18 cellular contexts compared by ENCODE assay signal in the genomic region with DNA sequence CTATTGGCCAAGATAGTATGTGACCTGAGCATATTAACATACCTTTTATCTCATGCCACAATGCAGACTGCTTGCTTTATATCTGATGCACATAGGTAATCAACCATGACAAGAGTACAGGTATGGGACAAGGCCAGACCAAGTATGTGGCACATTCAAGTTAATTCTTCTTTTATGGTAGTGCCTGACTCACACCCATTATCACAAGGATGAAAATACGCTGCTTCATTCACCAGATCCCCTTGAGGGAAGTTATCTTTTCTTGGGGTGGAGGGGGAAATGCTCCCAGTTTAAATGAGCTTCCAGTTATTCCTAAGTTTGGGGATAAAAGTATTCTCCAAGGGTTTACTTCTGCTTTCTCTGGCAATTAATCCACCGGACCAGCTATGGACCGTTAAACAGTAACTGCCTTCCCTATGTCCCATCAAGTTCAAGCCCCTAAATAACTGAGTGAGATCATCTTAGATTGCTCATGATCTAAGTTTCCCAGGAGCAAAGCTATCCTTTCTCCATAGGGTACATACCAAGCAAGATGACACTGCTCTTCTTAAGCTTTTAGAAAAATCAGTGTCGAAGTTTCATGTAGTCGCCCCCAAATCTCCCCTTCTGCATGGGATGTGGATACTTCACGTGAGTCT. TPM values are rescaled to one million over a fixed set of nuclear protein-coding genes. Genes with fewer than 3 reads are reported as not detected.
DNase-seq lines count a peak whose midpoint lies in the region; ATAC-seq, FAIRE-seq and TF ChIP-seq lines count a peak whose summit lies in the region.
"Had no signal": no experiment of that assay in that cellular context is flagged by ENCODE, and none has a peak within 500 bp of the region (broad histone marks: within the 10 kb centered on the region; RNA-seq: fewer than 3 reads in every experiment).

No MANE protein-coding gene starts in this region.

- H3K9me3 ChIP-seq in esophagus squamous epithelium, result no peaks in the 10 kb centered on the region
- H3K9me3 ChIP-seq: MG63 had no signal

- peak; percentile 90 for FAIRE-seq in RCC 7860 (lab: Jason Lieb, UNC)

- WGBS in esophagus squamous epithelium, 2 donors, result 54 to 74% methylated on average over 6 of the region's 6 CpGs

- H3K4me1 ChIP-seq in esophagus squamous epithelium, result peaks cover 11 to 51% (median 13%) of the 10 kb centered on the region in 3 donors

- ATAC-seq in HG02642 (IDR thresholded peaks at IDR 0.05; ENCODE audit: poor library complexity, unreplicated experiment), result no peak
- ATAC-seq: GM23338, Panc1, T-cell had no signal

- DNase-seq in AG09309 (ENCODE audit: low read depth) (no peak), RCC 7860 (ENCODE audit: low spot score) (peak; percentile 75), esophagus squamous epithelium (lab: John Stamatoyannopoulos, UW) (no peak), retinal pigment epithelial cell (ENCODE audit: low read depth) (no peak)
- DNase-seq in activated T-cell treated with anti-CD3 and anti-CD28 coated beads, Interleukin-2, amount 50 U/mL, for 1 hour, result no peak
- no peak for DNase-seq in stimulated activated naive CD4-positive, alpha-beta T cell (lab: John Stamatoyannopoulos, UW)
- no peak for DNase-seq in activated CD8-positive, alpha-beta memory T cell treated with anti-CD3 and anti-CD28 coated beads, Interleukin-2, amount 50 U/mL, for 4 hours
- DNase-seq: activated CD4-positive, CD25-positive, alpha-beta regulatory T cell treated with anti-CD3 and anti-CD28 coated beads, Interleukin-2, amount 50 U/mL, for 72 hours; activated naive CD4-positive, alpha-beta T cell treated with anti-CD3 and anti-CD28 coated beads, Interleukin-2, amount 10 ng/mL, durations not matched to agents 7 days and 5 days; central memory CD4-positive, alpha-beta T cell; MG63; naive B cell; NCI-H2029 treated with DMSO at 0.1 percent for 48 hours; T-cell had no signal

- H3K4me3 ChIP-seq in AG09309 (ENCODE audit: control insufficient read depth, low read depth, low read length), result peak overlapping the region; percentile 63
- no peak overlapping the region for H3K4me3 ChIP-seq in esophagus squamous epithelium
- peak overlapping the region; percentile 86 for H3K4me3 ChIP-seq in retinal pigment epithelial cell (ENCODE audit: low read length)
- H3K4me3 ChIP-seq: GM23338 had no signal

- H3K27me3 ChIP-seq in esophagus squamous epithelium, result peaks cover 0 to 25% (median 0%) of the 10 kb centered on the region in 4 donors
- H3K27me3 ChIP-seq: MG63 had no signal

- TF ChIP-seq CTCF in AG09309 (IDR thresholded peaks at IDR 0.05; ENCODE audit: control insufficient read depth, insufficient read depth, low read depth, low read length, missing control alignments), result no peak
- TF ChIP-seq CTCF in esophagus squamous epithelium (IDR thresholded peaks at IDR 0.05), result no peak
- no peak for TF ChIP-seq CTCF in retinal pigment epithelial cell (conservative IDR thresholded peaks at IDR 0.05; ENCODE audit: low read depth, low read length)

- no peaks in the 10 kb centered on the region for H3K36me3 ChIP-seq in esophagus squamous epithelium

- intact Hi-C loops in esophagus squamous epithelium (cut with DNase I), result no loop called here

- TF ChIP-seq POLR2A in esophagus squamous epithelium (IDR thresholded peaks at IDR 0.05), result no peak

- peak overlapping the region in 3 of 4 donors; percentile 30 to 89 (median 59) for H3K27ac ChIP-seq in esophagus squamous epithelium

RNA-seq across cellular contexts. Expression of a gene that starts 1.9 kb away (rescaled TPM):
- total RNA-seq in esophagus squamous epithelium, result 10 to 100 TPM in 1 of 4 donors, 1 to 10 TPM in 3; 2.3 to 15.6 (median 5.0) TPM
- total RNA-seq: progenitor cell of endocrine pancreas had no signal

Comparison
In these comparisons a context has a peak if more than half of its experiments do, and no peak if none do; other contexts are left out.
1. H3K4me3 ChIP-seq: peak in AG09309 (single experiment) and retinal pigment epithelial cell (single experiment); none in esophagus squamous epithelium (0 of 4).